8 cellular contexts compared by ENCODE assay signal in genomic region chr11:18394300-18394927, GRCh38. TPM values are rescaled to one million over a fixed set of nuclear protein-coding genes. Genes with fewer than 3 reads are reported as not detected.
DNase-seq lines count a peak whose midpoint lies in the region; ATAC-seq and TF ChIP-seq lines count a peak whose summit lies in the region.

Gene LDHA, plus strand, starts transcription at chr11:18394563. Its CDS starts 2,280 bp downstream, at chr11:18396843.

- H3F3A ChIP-seq in DOHH2 (ENCODE audit: control insufficient read depth, insufficient read depth), result peaks cover 41% of the 10 kb centered on the region
- H3F3A ChIP-seq in GM23338 (replicated peaks; ENCODE audit: low read depth), result peaks cover 8% of the 10 kb centered on the region

- POLR2A ChIA-PET in naive thymus-derived CD4-positive, alpha-beta T cell (lab: Charles Lee), result interaction anchor here (0.6 to 6.7 kb wide), 20 partner anchors 10 to 312 kb away, joined by 3 to 123 read pairs (median 4); partner anchors contain the start of genes GTF2H1, HPS5, SPTY2D1 and TSG101

- H3K36me3 Mint-ChIP-seq in GM23338 (ENCODE audit: low read depth), result peaks cover 33% of the 10 kb centered on the region
- H3K36me3 Mint-ChIP-seq in activated T-helper 1 cell treated with anti-CD3 and anti-CD28 coated beads, Interleukin-12 subunit alpha, Interleukin-12 subunit beta, Interleukin-2, Interleukin-4 antibody, amounts not matched to agents 30 ng/mL and 10 ng/mL and 1 ng/mL, durations not matched to agents 14 hours and 24 hours and 36 hours (ENCODE audit: low read depth), result peaks cover 44% of the 10 kb centered on the region
- H3K36me3 Mint-ChIP-seq in naive thymus-derived CD4-positive, alpha-beta T cell, result peaks cover 0 to 36% (median 15%) of the 10 kb centered on the region in 5 donors
- H3K36me3 Mint-ChIP-seq in stimulated activated memory B cell treated with anti-CD40 and anti-IgM and Interleukin-4, amounts not matched to agents 10 μg/mL and 1 μg/mL and 100 μg/mL, for 72 hours, result peaks cover 18% of the 10 kb centered on the region

- H3K4me3 ChIP-seq in DOHH2 (ENCODE audit: low read length) (peak within 1 kb of the TSS; percentile 99), GM23338 (peak within 1 kb of the TSS; percentile 69)
- H3K4me3 ChIP-seq in naive thymus-derived CD4-positive, alpha-beta T cell (ENCODE audit: low read length), result peak within 1 kb of the TSS; percentile 78

- H3K27ac ChIP-seq in DOHH2 (ENCODE audit: low read depth, low read length) (peak within 1 kb of the TSS; percentile 90), GM23338 (ENCODE audit: low read depth) (peak within 1 kb of the TSS; percentile 85)
- H3K27ac ChIP-seq in naive thymus-derived CD4-positive, alpha-beta T cell (ENCODE audit: low read depth, low read length), result peak within 1 kb of the TSS; percentile 95

- H3K79me2 ChIP-seq in DOHH2 (ENCODE audit: control insufficient read depth, low read length) (peaks cover 57% of the 10 kb centered on the region), GM23338 (replicated peaks; ENCODE audit: insufficient read depth) (peaks cover 39% of the 10 kb centered on the region)

- H3K27me3 Mint-ChIP-seq in GM23338 (ENCODE audit: insufficient read depth, low read depth, poor library complexity), result peaks cover 25% of the 10 kb centered on the region
- no peaks in the 10 kb centered on the region for H3K27me3 Mint-ChIP-seq in activated T-helper 1 cell treated with anti-CD3 and anti-CD28 coated beads, Interleukin-12 subunit alpha, Interleukin-12 subunit beta, Interleukin-2, Interleukin-4 antibody, amounts not matched to agents 30 ng/mL and 10 ng/mL and 1 ng/mL, durations not matched to agents 14 hours and 24 hours and 36 hours (ENCODE audit: insufficient read depth)
- H3K27me3 Mint-ChIP-seq in naive thymus-derived CD4-positive, alpha-beta T cell, result no peaks in the 10 kb centered on the region
- H3K27me3 Mint-ChIP-seq in stimulated activated memory B cell treated with anti-CD40 and anti-IgM and Interleukin-4, amounts not matched to agents 10 μg/mL and 1 μg/mL and 100 μg/mL, for 72 hours, result no peaks in the 10 kb centered on the region

- ATAC-seq in GM23338, result peak; percentile 64
- ATAC-seq in naive thymus-derived CD4-positive, alpha-beta T cell, result peak; percentile 89
- ATAC-seq in stimulated activated memory B cell treated with anti-CD40 and anti-IgM and Interleukin-4, amounts not matched to agents 10 μg/mL and 1 μg/mL and 100 μg/mL, for 72 hours, result peak; percentile 91

- peak; percentile 88 for DNase-seq in GM23338 (ENCODE audit: low spot score)
- DNase-seq in LHCN-M2 (ENCODE audit: low read depth), result peak; percentile 95
- DNase-seq in RPMI7951 (ENCODE audit: low read depth), result peak; percentile 96
- DNase-seq in activated T-helper 1 cell treated with anti-CD3 and anti-CD28 coated beads, Interleukin-12 subunit alpha, Interleukin-12 subunit beta, Interleukin-2, Interleukin-4 antibody, amounts not matched to agents 30 ng/mL and 10 ng/mL and 1 ng/mL, durations not matched to agents 14 hours and 24 hours and 36 hours (ENCODE audit: low spot score), result peak; percentile 97
- peak; percentile 98 for DNase-seq in fibroblast of gingiva (ENCODE audit: low read depth)
- DNase-seq in naive thymus-derived CD4-positive, alpha-beta T cell, result peak; percentile 92 to 99 (median 97)

- intact Hi-C loops in activated T-helper 1 cell treated with anti-CD3 and anti-CD28 coated beads, Interleukin-12 subunit alpha, Interleukin-12 subunit beta, Interleukin-2, Interleukin-4 antibody, amounts not matched to agents 30 ng/mL and 10 ng/mL and 1 ng/mL, durations not matched to agents 14 hours and 24 hours and 36 hours (cut with micrococcal nuclease), result loop anchor here (1.0 to 10.0 kb wide), 6 partner anchors 10 to 1990 kb away; partner anchors contain the start of genes E2F8 and PRMT3
- intact Hi-C loops in naive thymus-derived CD4-positive, alpha-beta T cell (cut with micrococcal nuclease), result loop anchor here (1.0 to 10.0 kb wide), 12 partner anchors 11 to 1990 kb away; partner anchors contain the start of genes GTF2H1 (in 2 of the 2), HPS5 (in 2 of the 2), SPTY2D1 (in 2 of the 2) and NAV2 (in 1 of the 2)

- peak within 1 kb of the TSS; percentile 87 for H3K27ac Mint-ChIP-seq in GM23338
- peak within 1 kb of the TSS; percentile 98 for H3K27ac Mint-ChIP-seq in activated T-helper 1 cell treated with anti-CD3 and anti-CD28 coated beads, Interleukin-12 subunit alpha, Interleukin-12 subunit beta, Interleukin-2, Interleukin-4 antibody, amounts not matched to agents 30 ng/mL and 10 ng/mL and 1 ng/mL, durations not matched to agents 14 hours and 24 hours and 36 hours
- H3K27ac Mint-ChIP-seq in naive thymus-derived CD4-positive, alpha-beta T cell, result peak within 1 kb of the TSS; percentile 94 to 98 (median 96)
- peak within 1 kb of the TSS; percentile 93 for H3K27ac Mint-ChIP-seq in stimulated activated memory B cell treated with anti-CD40 and anti-IgM and Interleukin-4, amounts not matched to agents 10 μg/mL and 1 μg/mL and 100 μg/mL, for 72 hours

- TF ChIP-seq CTCF in DOHH2 (IDR thresholded peaks at IDR 0.05; ENCODE audit: low read depth, low read length, poor library complexity, severe bottlenecking), result no peak
- TF ChIP-seq CTCF in GM23338 (conservative IDR thresholded peaks at IDR 0.05; ENCODE audit: low read depth in 2 of 2), result no peak

- peaks cover 12% of the 10 kb centered on the region for H3K4me1 Mint-ChIP-seq in GM23338
- H3K4me1 Mint-ChIP-seq in activated T-helper 1 cell treated with anti-CD3 and anti-CD28 coated beads, Interleukin-12 subunit alpha, Interleukin-12 subunit beta, Interleukin-2, Interleukin-4 antibody, amounts not matched to agents 30 ng/mL and 10 ng/mL and 1 ng/mL, durations not matched to agents 14 hours and 24 hours and 36 hours (ENCODE audit: low read depth), result peaks cover 52% of the 10 kb centered on the region
- H3K4me1 Mint-ChIP-seq in naive thymus-derived CD4-positive, alpha-beta T cell, result peaks cover 14 to 50% (median 31%) of the 10 kb centered on the region in 7 donors
- H3K4me1 Mint-ChIP-seq in stimulated activated memory B cell treated with anti-CD40 and anti-IgM and Interleukin-4, amounts not matched to agents 10 μg/mL and 1 μg/mL and 100 μg/mL, for 72 hours, result peaks cover 28% of the 10 kb centered on the region

- CTCF ChIA-PET in naive thymus-derived CD4-positive, alpha-beta T cell (lab: Charles Lee), result interaction anchor here (1.1 to 2.9 kb wide), 2 partner anchors 11 to 72 kb away, joined by 3 to 14 read pairs; partner anchors contain the start of genes GTF2H1 and HPS5

- H2AFZ ChIP-seq in GM23338, result peak within 1 kb of the TSS; percentile 97

- peak within 1 kb of the TSS; percentile 98 for H3K4me3 Mint-ChIP-seq in GM23338
- peak within 1 kb of the TSS; percentile 99 for H3K4me3 Mint-ChIP-seq in activated T-helper 1 cell treated with anti-CD3 and anti-CD28 coated beads, Interleukin-12 subunit alpha, Interleukin-12 subunit beta, Interleukin-2, Interleukin-4 antibody, amounts not matched to agents 30 ng/mL and 10 ng/mL and 1 ng/mL, durations not matched to agents 14 hours and 24 hours and 36 hours
- peak within 1 kb of the TSS; percentile 96 to 99 (median 98) for H3K4me3 Mint-ChIP-seq in naive thymus-derived CD4-positive, alpha-beta T cell
- peak within 1 kb of the TSS; percentile 99 for H3K4me3 Mint-ChIP-seq in stimulated activated memory B cell treated with anti-CD40 and anti-IgM and Interleukin-4, amounts not matched to agents 10 μg/mL and 1 μg/mL and 100 μg/mL, for 72 hours

- H3K9me2 ChIP-seq in DOHH2 (replicated peaks; ENCODE audit: control insufficient read depth, low read length) (no peaks in the 10 kb centered on the region), GM23338 (ENCODE audit: insufficient read depth) (no peaks in the 10 kb centered on the region)

- H3K9me3 Mint-ChIP-seq in GM23338, result no peaks in the 10 kb centered on the region
- no peaks in the 10 kb centered on the region for H3K9me3 Mint-ChIP-seq in activated T-helper 1 cell treated with anti-CD3 and anti-CD28 coated beads, Interleukin-12 subunit alpha, Interleukin-12 subunit beta, Interleukin-2, Interleukin-4 antibody, amounts not matched to agents 30 ng/mL and 10 ng/mL and 1 ng/mL, durations not matched to agents 14 hours and 24 hours and 36 hours
- peaks cover 0 to 4% (median 0%) of the 10 kb centered on the region in 11 donors for H3K9me3 Mint-ChIP-seq in naive thymus-derived CD4-positive, alpha-beta T cell
- no peaks in the 10 kb centered on the region for H3K9me3 Mint-ChIP-seq in stimulated activated memory B cell treated with anti-CD40 and anti-IgM and Interleukin-4, amounts not matched to agents 10 μg/mL and 1 μg/mL and 100 μg/mL, for 72 hours

- peaks cover 49% of the 10 kb centered on the region for H3K36me3 ChIP-seq in DOHH2 (ENCODE audit: control insufficient read depth, low read length)
- H3K36me3 ChIP-seq in GM23338 (ENCODE audit: insufficient read depth), result peaks cover 23% of the 10 kb centered on the region
- peaks cover 0 to 37% (median 12%) of the 10 kb centered on the region in 3 experiments for H3K36me3 ChIP-seq in naive thymus-derived CD4-positive, alpha-beta T cell (ENCODE audit: control insufficient read depth in 2 of 3, insufficient read depth in 3 of 3, low read length in 3 of 3)

- H3K27me3 ChIP-seq in DOHH2 (ENCODE audit: control insufficient read depth, low read length), result no peaks in the 10 kb centered on the region
- H3K27me3 ChIP-seq in GM23338 (ENCODE audit: insufficient read depth), result peaks cover 9% of the 10 kb centered on the region
- no peaks in the 10 kb centered on the region for H3K27me3 ChIP-seq in naive thymus-derived CD4-positive, alpha-beta T cell (ENCODE audit: control insufficient read depth in 2 of 2, insufficient read depth in 2 of 2, low read length in 2 of 2)

- H3K4me2 ChIP-seq in DOHH2 (ENCODE audit: low read length) (peak within 1 kb of the TSS; percentile 81), GM23338 (peak within 1 kb of the TSS; percentile 96)

- H4K20me1 ChIP-seq in DOHH2 (ENCODE audit: control insufficient read depth, insufficient read depth, low read depth, low read length) (peaks cover 24% of the 10 kb centered on the region), GM23338 (replicated peaks; ENCODE audit: insufficient read depth) (0 out of 2 replicates have a peak, but pooled peaks cover 5% of the 10 kb centered on the region)

- H3K9me3 ChIP-seq in DOHH2 (ENCODE audit: control insufficient read depth, insufficient read depth, low read length), result no peaks in the 10 kb centered on the region
- no peaks in the 10 kb centered on the region for H3K9me3 ChIP-seq in naive thymus-derived CD4-positive, alpha-beta T cell (ENCODE audit: control insufficient read depth in 2 of 3, low read length in 3 of 3)

- H3K4me1 ChIP-seq in DOHH2 (ENCODE audit: control insufficient read depth, low read length) (peaks cover 28% of the 10 kb centered on the region), GM23338 (ENCODE audit: insufficient read depth) (peaks cover 5% of the 10 kb centered on the region)
- peaks cover 12 to 14% of the 10 kb centered on the region in 2 donors for H3K4me1 ChIP-seq in naive thymus-derived CD4-positive, alpha-beta T cell (ENCODE audit: control insufficient read depth in 2 of 2, insufficient read depth in 2 of 2, low read length in 2 of 2)

RNA-seq across cellular contexts. Expression of gene LDHA, which starts in this region (rescaled TPM):
- 432 and 447 TPM in 2 replicates for total RNA-seq in GM23338 (2014; rRNA removed; shearing (Covaris generic))
- polyA plus RNA-seq in GM23338 (2016; fragmentation: Nextera tagmentation; extraction: Ambion mirVana), result 428 and 467 TPM in 2 replicates
- total RNA-seq in LHCN-M2 (2014; rRNA removed), result 1,725 and 1,848 TPM in 2 replicates
- polyA plus RNA-seq in LHCN-M2 (2012), result 1,676 TPM
- total RNA-seq in RPMI7951 (2014; rRNA removed; shearing (Covaris generic)), result 1,614 and 1,664 TPM in 2 replicates
- 1,448 and 1,455 TPM in 2 replicates for total RNA-seq in activated T-helper 1 cell treated with anti-CD3 and anti-CD28 coated beads, Interleukin-12 subunit alpha, Interleukin-12 subunit beta, Interleukin-2, Interleukin-4 antibody, amounts not matched to agents 30 ng/mL and 10 ng/mL and 1 ng/mL, durations not matched to agents 14 hours and 24 hours and 36 hours
- 1,000 to 10,000 TPM in 1 of 5 experiments, 100 to 1,000 TPM in 2, 10 to 100 TPM in 2; 89.5 to 1,229 (median 211) TPM for total RNA-seq in naive thymus-derived CD4-positive, alpha-beta T cell
- 100 to 1,000 TPM; 321 to 353 TPM for polyA plus RNA-seq in naive thymus-derived CD4-positive, alpha-beta T cell

Comparison
In these comparisons a context has a peak if more than half of its experiments do, and no peak if none do; other contexts are left out.
1. Peak in every context shown above with its lines: DNase-seq, ATAC-seq, H3K4me3 ChIP-seq and H3K27ac ChIP-seq.